Comparison of ENCODE assay signal across 8 cellular contexts in the genomic region with DNA sequence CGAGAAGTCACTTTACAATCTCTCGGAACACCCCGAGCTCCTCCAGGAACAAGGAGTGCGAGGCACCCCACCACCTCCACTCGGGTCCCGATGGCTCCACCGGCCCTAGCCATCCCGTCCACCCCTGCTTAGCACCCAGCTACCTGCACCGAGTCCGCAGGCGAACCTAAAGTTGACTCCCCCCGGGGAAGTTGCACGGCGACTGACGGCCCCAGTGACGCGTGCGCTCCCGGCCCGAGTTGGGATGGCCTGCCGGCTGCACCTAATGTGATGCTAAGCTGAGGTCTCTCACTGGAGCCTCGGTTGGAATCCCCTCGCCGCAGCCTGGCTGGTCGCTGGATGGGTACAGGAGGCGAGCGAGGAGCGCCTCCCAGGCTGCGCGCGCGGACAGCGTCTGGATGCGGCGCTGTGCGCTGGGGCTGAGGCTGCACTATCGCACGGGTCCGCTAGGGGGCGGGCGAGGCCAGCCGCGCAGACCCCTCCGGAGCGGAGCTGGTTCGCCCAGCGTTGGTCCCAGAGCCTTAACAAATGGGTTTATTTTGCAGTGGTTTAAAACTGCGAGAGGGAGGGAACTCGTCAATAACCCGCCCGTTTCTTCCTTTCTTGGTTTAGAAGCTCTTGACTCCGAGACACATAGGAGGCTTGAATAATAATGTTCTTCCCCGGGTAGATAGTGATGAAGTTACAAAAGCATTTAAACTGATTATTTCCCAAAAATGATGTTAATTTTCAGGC. TPM values are rescaled to one million over a fixed set of nuclear protein-coding genes. Genes with fewer than 3 reads are reported as not detected.
DNase-seq lines count a peak whose midpoint lies in the region; ATAC-seq and TF ChIP-seq lines count a peak whose summit lies in the region.

A gene (minus strand): TSS at position 526 of the 735 bp plus-strand sequence. CDS start 1,426 bp downstream, outside the sequence.

- DNase-seq in CD14-positive monocyte (ENCODE audit: low spot score) (no peak), NCI-H526 treated with DMSO at 0.1 percent for 48 hours (lab: John Stamatoyannopoulos, UW) (peak; percentile 24), fibroblast of peridontal ligament (ENCODE audit: extremely low read depth) (peak; percentile 78), nephron progenitor cell (peak; percentile 91)
- DNase-seq in activated T-cell treated with anti-CD3 and anti-CD28 coated beads, Interleukin-2, amount 50 U/mL, for 24 hours: peak; percentile 77

- H3K4me3 Mint-ChIP-seq in CD14-positive monocyte: peak within 1 kb of the TSS; percentile 41 to 86
- H3K4me3 Mint-ChIP-seq in activated T-cell treated with anti-CD3 and anti-CD28 coated beads, Interleukin-2, amount 50 U/mL, for 24 hours: peak within 1 kb of the TSS; percentile 59
- peak within 1 kb of the TSS; percentile 77 for H3K4me3 Mint-ChIP-seq in nephron progenitor cell

- no peak within 1 kb of the TSS for H3K27ac ChIP-seq in subcutaneous abdominal adipose tissue (ENCODE audit: low read depth, low read length)

- H3K9me3 Mint-ChIP-seq in CD14-positive monocyte (peaks cover 0 to 8% (median 4%) of the 10 kb centered on the region in 7 donors), nephron progenitor cell (no peaks in the 10 kb centered on the region)
- no peaks in the 10 kb centered on the region for H3K9me3 Mint-ChIP-seq in activated T-cell treated with anti-CD3 and anti-CD28 coated beads, Interleukin-2, amount 50 U/mL, for 24 hours

- H3K27me3 Mint-ChIP-seq in CD14-positive monocyte (ENCODE audit: low read depth in 3 of 3) (peaks cover 41 to 55% (median 50%) of the 10 kb centered on the region in 3 donors), nephron progenitor cell (ENCODE audit: low read depth, poor library complexity) (peaks cover 66% of the 10 kb centered on the region)
- H3K27me3 Mint-ChIP-seq in activated T-cell treated with anti-CD3 and anti-CD28 coated beads, Interleukin-2, amount 50 U/mL, for 24 hours: peaks cover 60% of the 10 kb centered on the region

- peak within 1 kb of the TSS in 1 of 7 donors; percentile 54 for H3K27ac Mint-ChIP-seq in CD14-positive monocyte
- H3K27ac Mint-ChIP-seq in activated T-cell treated with anti-CD3 and anti-CD28 coated beads, Interleukin-2, amount 50 U/mL, for 24 hours: no peak within 1 kb of the TSS
- no peak within 1 kb of the TSS for H3K27ac Mint-ChIP-seq in nephron progenitor cell

- H3K4me1 ChIP-seq in subcutaneous abdominal adipose tissue (ENCODE audit: control insufficient read depth in 5 of 5, insufficient read depth in 5 of 5, low read length in 5 of 5): peaks cover 0 to 22% (median 16%) of the 10 kb centered on the region in 5 donors

- peak; percentile 69 for ATAC-seq in HG03135 (IDR thresholded peaks at IDR 0.05; ENCODE audit: unreplicated experiment)

- peaks cover 24 to 36% (median 28%) of the 10 kb centered on the region in 5 donors for H3K27me3 ChIP-seq in subcutaneous abdominal adipose tissue (ENCODE audit: control insufficient read depth in 5 of 5, insufficient read depth in 4 of 5, low read length in 5 of 5)

- H3K36me3 Mint-ChIP-seq in CD14-positive monocyte (no peaks in the 10 kb centered on the region), nephron progenitor cell (ENCODE audit: low read depth) (no peaks in the 10 kb centered on the region)
- H3K36me3 Mint-ChIP-seq in activated T-cell treated with anti-CD3 and anti-CD28 coated beads, Interleukin-2, amount 50 U/mL, for 24 hours (ENCODE audit: low read depth): no peaks in the 10 kb centered on the region

- TF ChIP-seq CTCF in CD14-positive monocyte (IDR thresholded peaks at IDR 0.05) (peak; percentile 98), nephron progenitor cell (IDR thresholded peaks at IDR 0.05) (peak; percentile 100)

- H3K9me3 ChIP-seq in subcutaneous abdominal adipose tissue (ENCODE audit: control insufficient read depth in 5 of 5, low read length in 5 of 5): no peaks in the 10 kb centered on the region

- peak within 1 kb of the TSS in 4 of 5 donors; percentile 27 to 60 (median 43) for H3K4me3 ChIP-seq in subcutaneous abdominal adipose tissue (ENCODE audit: low read depth in 1 of 5, low read length in 5 of 5)

- TF ChIP-seq POLR2A in GM18951 (IDR thresholded peaks at IDR 0.05; ENCODE audit: extremely low read depth, insufficient read depth, insufficient read length): peak; percentile 39

- in situ Hi-C loops in GM18951 (cut with MboI; ENCODE audit: low sequenced_read_pairs, unreplicated experiment): no loop called here

- H3K4me1 Mint-ChIP-seq in CD14-positive monocyte (peaks cover 13% of the 10 kb centered on the region), nephron progenitor cell (peaks cover 16% of the 10 kb centered on the region)
- peaks cover 16% of the 10 kb centered on the region for H3K4me1 Mint-ChIP-seq in activated T-cell treated with anti-CD3 and anti-CD28 coated beads, Interleukin-2, amount 50 U/mL, for 24 hours (ENCODE audit: low read depth)

- intact Hi-C loops in CD14-positive monocyte (cut with micrococcal nuclease): no loop called here

- H3K36me3 ChIP-seq in subcutaneous abdominal adipose tissue (ENCODE audit: control insufficient read depth in 5 of 5, insufficient read depth in 5 of 5, low read length in 5 of 5): no peaks in the 10 kb centered on the region

- no peak within 1 kb of the TSS for H3K9ac ChIP-seq in subcutaneous abdominal adipose tissue (ENCODE audit: low read length in 5 of 5)

RNA-seq across cellular contexts. Expression of the gene that starts here (rescaled TPM):
- polyA plus RNA-seq in CD14-positive monocyte: under 1 TPM in 1 of 2 donors, not detected in 1; 0.07 TPM
